8 cellular contexts compared by ENCODE assay signal in the genomic region with DNA sequence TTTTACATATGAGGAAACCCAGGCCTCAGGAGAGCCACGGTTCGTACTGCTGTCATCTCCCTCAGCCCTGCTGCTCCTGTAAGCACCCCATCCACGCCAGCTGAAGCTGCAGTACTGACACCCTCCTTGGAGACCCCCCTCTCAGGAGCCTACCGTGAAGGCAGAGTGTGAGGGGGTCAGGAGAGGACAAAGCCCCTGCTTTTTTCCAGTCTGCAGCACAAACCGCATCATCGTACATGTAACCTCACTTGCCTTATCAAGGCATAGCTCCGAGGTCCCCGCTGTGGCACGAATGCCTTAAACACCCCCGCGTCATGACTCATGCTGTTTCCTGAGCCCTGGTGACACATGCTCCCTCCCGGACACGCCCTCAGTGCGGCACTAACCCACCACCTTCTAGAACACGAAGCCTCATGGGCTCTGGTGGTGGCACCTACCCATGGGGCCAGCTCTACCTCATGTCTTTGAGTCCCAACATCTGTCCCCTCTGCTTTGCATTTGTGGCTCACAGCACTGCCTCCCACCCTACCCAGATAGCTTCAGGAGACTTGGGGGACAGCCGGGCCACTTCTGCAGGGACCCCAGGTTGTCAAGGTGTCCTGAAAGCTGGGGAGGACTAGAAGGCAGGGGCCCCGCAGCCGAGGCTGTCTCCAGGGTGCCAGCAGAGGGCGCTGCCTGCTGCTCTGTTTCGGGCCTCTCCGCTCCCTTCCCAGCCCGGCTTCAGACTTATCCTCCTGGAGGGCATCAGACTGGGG. TPM values are rescaled to one million over a fixed set of nuclear protein-coding genes. Genes with fewer than 3 reads are reported as not detected.
A peak's percentile ranks its signal among the peaks of the same experiment; 100 is the strongest.
DNase-seq lines count a peak whose midpoint lies in the region; ATAC-seq, FAIRE-seq and TF ChIP-seq lines count a peak whose summit lies in the region.

No MANE protein-coding gene starts in this region.

- H3K36me3 ChIP-seq in endothelial cell of umbilical vein (ENCODE audit: control insufficient read depth in 2 of 2, extremely low read depth in 1 of 2, insufficient read depth in 2 of 2, low read length in 2 of 2), result peaks cover 0 to 8% of the 10 kb centered on the region in 2 experiments

- H3K79me2 ChIP-seq in endothelial cell of umbilical vein (ENCODE audit: control insufficient read depth, insufficient read depth, low read length), result peaks cover 26% of the 10 kb centered on the region

- dilution Hi-C loops in endothelial cell of umbilical vein (cut with MboI; ENCODE audit: extremely low pct_ligation_motif_present, low sequenced_read_pairs), result no loop called here

- DNase-seq in AG20443 (ENCODE audit: low spot score), result peak; percentile 94
- peak; percentile 65 for DNase-seq in GOT3 (lab: John Stamatoyannopoulos, UW)
- peak; percentile 87 for DNase-seq in NOMO-1 treated with dmso at 0.1 percent for 144 hours (lab: John Stamatoyannopoulos, UW; ENCODE audit: unreplicated experiment)
- peak; percentile 78 to 88 (median 85) for DNase-seq in activated CD8-positive, alpha-beta memory T cell treated with anti-CD3 and anti-CD28 coated beads for 48 hours (ENCODE audit: low read depth in 2 of 3, low spot score in 2 of 3)
- DNase-seq in endothelial cell of umbilical vein (ENCODE audit: low read depth, low spot score), result peak; percentile 83
- peak; percentile 80 for DNase-seq in natural killer cell
- no peak for DNase-seq in GM19240 (ENCODE audit: insufficient read length, low spot score)

- peaks cover 26% of the 10 kb centered on the region for H3K4me1 ChIP-seq in endothelial cell of umbilical vein (ENCODE audit: control insufficient read depth, extremely low read depth, insufficient read depth, low read length)

- H3K9me1 ChIP-seq in endothelial cell of umbilical vein (replicated peaks; ENCODE audit: control insufficient read depth, extremely low read depth, insufficient read depth, low read length), result no peaks in the 10 kb centered on the region

- H3K4me2 ChIP-seq in endothelial cell of umbilical vein (ENCODE audit: insufficient read depth, low read length), result no peak overlapping the region

- TF ChIP-seq CTCF in endothelial cell of umbilical vein (IDR thresholded peaks at IDR 0.05; ENCODE audit: extremely low read depth in 1 of 2, insufficient read depth in 1 of 2, low read depth in 1 of 2, low read length in 2 of 2), result peak; percentile 55 to 93
- TF ChIP-seq CTCF in natural killer cell (IDR thresholded peaks at IDR 0.05), result peak; percentile 61

- peak overlapping the region; percentile 19 for H3K27ac ChIP-seq in endothelial cell of umbilical vein (ENCODE audit: insufficient read depth, low read depth, low read length)

- BruUV-seq in endothelial cell of umbilical vein (replicated peaks; lab: Mats Ljungman, UMichigan), result no TSS peak

- H3K27me3 Mint-ChIP-seq in natural killer cell (ENCODE audit: low read depth in 2 of 2), result no peaks in the 10 kb centered on the region
- no peaks in the 10 kb centered on the region for H3K27me3 Mint-ChIP-seq in stimulated activated memory B cell treated with anti-CD40 and anti-IgM and Interleukin-4, amounts not matched to agents 10 μg/mL and 1 μg/mL and 100 μg/mL, for 72 hours

- H4K20me1 ChIP-seq in endothelial cell of umbilical vein (replicated peaks; ENCODE audit: control insufficient read depth, extremely low read depth, insufficient read depth, low read length), result no peaks in the 10 kb centered on the region

- no peaks in the 10 kb centered on the region for H3K9me3 Mint-ChIP-seq in natural killer cell
- no peaks in the 10 kb centered on the region for H3K9me3 Mint-ChIP-seq in stimulated activated memory B cell treated with anti-CD40 and anti-IgM and Interleukin-4, amounts not matched to agents 10 μg/mL and 1 μg/mL and 100 μg/mL, for 72 hours

- no peaks in the 10 kb centered on the region for H3K9me3 ChIP-seq in endothelial cell of umbilical vein (replicated peaks; ENCODE audit: control insufficient read depth, insufficient read depth, low read length)

- peak overlapping the region; percentile 81 for H3K4me3 Mint-ChIP-seq in natural killer cell
- peak overlapping the region; percentile 73 for H3K4me3 Mint-ChIP-seq in stimulated activated memory B cell treated with anti-CD40 and anti-IgM and Interleukin-4, amounts not matched to agents 10 μg/mL and 1 μg/mL and 100 μg/mL, for 72 hours

- peak overlapping the region; percentile 86 to 96 for H3K27ac Mint-ChIP-seq in natural killer cell
- peak overlapping the region; percentile 88 for H3K27ac Mint-ChIP-seq in stimulated activated memory B cell treated with anti-CD40 and anti-IgM and Interleukin-4, amounts not matched to agents 10 μg/mL and 1 μg/mL and 100 μg/mL, for 72 hours

- peaks cover 72 to 90% of the 10 kb centered on the region in 2 donors for H3K4me1 Mint-ChIP-seq in natural killer cell
- H3K4me1 Mint-ChIP-seq in stimulated activated memory B cell treated with anti-CD40 and anti-IgM and Interleukin-4, amounts not matched to agents 10 μg/mL and 1 μg/mL and 100 μg/mL, for 72 hours, result peaks cover 91% of the 10 kb centered on the region

- ATAC-seq in natural killer cell, result peak; percentile 74 to 87 (median 79)
- ATAC-seq in stimulated activated memory B cell treated with anti-CD40 and anti-IgM and Interleukin-4, amounts not matched to agents 10 μg/mL and 1 μg/mL and 100 μg/mL, for 72 hours, result peak; percentile 70

- CTCF ChIA-PET in endothelial cell of umbilical vein (lab: Charles Lee), result interaction anchor here (0.8 to 4.3 kb wide), 24 partner anchors 9 to 249 kb away, joined by 3 to 120 read pairs (median 5); partner anchors contain the start of genes CD52, CEP85, UBXN11 and ZNF593

- peak; percentile 92 for FAIRE-seq in endothelial cell of umbilical vein (lab: Jason Lieb, UNC)

- H3K9ac ChIP-seq in endothelial cell of umbilical vein (replicated peaks; ENCODE audit: extremely low read depth, insufficient read depth, low read length), result no peak overlapping the region

- intact Hi-C loops in endothelial cell of umbilical vein (cut with micrococcal nuclease), result loop anchor here (1.0 to 2.0 kb wide), 3 partner anchors 37 to 133 kb away; no protein-coding TSS in a partner anchor
- intact Hi-C loops in natural killer cell (cut with micrococcal nuclease), result loop anchor here (2.0 kb wide), 2 partner anchors 36 to 106 kb away; no protein-coding TSS in a partner anchor

- peak; percentile 46 for TF ChIP-seq POLR2A in endothelial cell of umbilical vein (IDR thresholded peaks at IDR 0.05; ENCODE audit: low read depth, low read length)

- POLR2A ChIA-PET in endothelial cell of umbilical vein (lab: Charles Lee), result no interaction called here

- no peaks in the 10 kb centered on the region for H3K36me3 Mint-ChIP-seq in natural killer cell
- peaks cover 37% of the 10 kb centered on the region for H3K36me3 Mint-ChIP-seq in stimulated activated memory B cell treated with anti-CD40 and anti-IgM and Interleukin-4, amounts not matched to agents 10 μg/mL and 1 μg/mL and 100 μg/mL, for 72 hours

- H2AFZ ChIP-seq in endothelial cell of umbilical vein (ENCODE audit: low read depth, low read length), result no peak overlapping the region

- no peak overlapping the region for H3K4me3 ChIP-seq in endothelial cell of umbilical vein (replicated peaks in 1 of 3; ENCODE audit: insufficient read depth in 1 of 3, low read depth in 1 of 3, low read length in 3 of 3)

- H3K27me3 ChIP-seq in endothelial cell of umbilical vein (ENCODE audit: control insufficient read depth in 2 of 2, insufficient read depth in 2 of 2, low read length in 2 of 2), result no peaks in the 10 kb centered on the region

RNA-seq across cellular contexts. Expression of gene SH3BGRL3, which starts 4.9 kb away (rescaled TPM):
- total RNA-seq in endothelial cell of umbilical vein (337 and 344 TPM in 2 replicates), natural killer cell (100 to 1,000 TPM; 396 to 488 (median 437) TPM)
- 233 and 305 TPM in 2 replicates for polyA plus RNA-seq in endothelial cell of umbilical vein
- 221 and 254 TPM in 2 replicates for polyA plus RNA-seq in endothelial cell of umbilical vein (2011; cell fraction: cytosol; rRNA removed)
- polyA plus RNA-seq in endothelial cell of umbilical vein (2011; cell fraction: nucleus; rRNA removed), result 47.6 and 64.1 TPM in 2 replicates
- polyA plus RNA-seq in endothelial cell of umbilical vein (2012), result 544 and 560 TPM in 2 replicates
- polyA minus RNA-seq in endothelial cell of umbilical vein, result 249 and 275 TPM in 2 replicates
- 31.6 TPM for polyA minus RNA-seq in endothelial cell of umbilical vein (2011; cell fraction: cytosol; rRNA and poly(A)+ RNA removed)
- polyA minus RNA-seq in endothelial cell of umbilical vein (2011; cell fraction: nucleus; rRNA and poly(A)+ RNA removed), result 44.7 and 47.1 TPM in 2 replicates

RNA-seq across cellular contexts. Expression of gene UBXN11, which starts 21.7 kb away (rescaled TPM):
- 11.9 and 15.6 TPM in 2 replicates for total RNA-seq in endothelial cell of umbilical vein
- 14.6 and 14.8 TPM in 2 replicates for polyA plus RNA-seq in endothelial cell of umbilical vein
- 6.9 and 10.7 TPM in 2 replicates for polyA plus RNA-seq in endothelial cell of umbilical vein (2011; cell fraction: cytosol; rRNA removed)
- 87.9 and 92.8 TPM in 2 replicates for polyA plus RNA-seq in endothelial cell of umbilical vein (2011; cell fraction: nucleus; rRNA removed)
- 8.7 and 8.9 TPM in 2 replicates for polyA plus RNA-seq in endothelial cell of umbilical vein (2012)
- polyA minus RNA-seq in endothelial cell of umbilical vein, result 11.1 and 13.5 TPM in 2 replicates
- polyA minus RNA-seq in endothelial cell of umbilical vein (2011; cell fraction: cytosol; rRNA and poly(A)+ RNA removed), result 19.5 TPM
- polyA minus RNA-seq in endothelial cell of umbilical vein (2011; cell fraction: nucleus; rRNA and poly(A)+ RNA removed), result 10.3 and 17.6 TPM in 2 replicates
- 10 to 100 TPM; 22.7 to 32.0 (median 31.7) TPM for total RNA-seq in natural killer cell

RNA-seq across cellular contexts. Expression of gene CD52, which starts 33.0 kb away (rescaled TPM):
- total RNA-seq in endothelial cell of umbilical vein (not detected in 2 replicates), natural killer cell (100 to 1,000 TPM; 454 to 485 (median 482) TPM)
- not detected in 2 replicates for polyA plus RNA-seq in endothelial cell of umbilical vein
- polyA plus RNA-seq in endothelial cell of umbilical vein (2011; cell fraction: cytosol; rRNA removed), result not detected in 2 replicates
- not detected in 2 replicates for polyA plus RNA-seq in endothelial cell of umbilical vein (2011; cell fraction: nucleus; rRNA removed)
- not detected in 2 replicates for polyA plus RNA-seq in endothelial cell of umbilical vein (2012)
- 1.1 and 2.9 TPM in 2 replicates for polyA minus RNA-seq in endothelial cell of umbilical vein
- not detected for polyA minus RNA-seq in endothelial cell of umbilical vein (2011; cell fraction: cytosol; rRNA and poly(A)+ RNA removed)
- polyA minus RNA-seq in endothelial cell of umbilical vein (2011; cell fraction: nucleus; rRNA and poly(A)+ RNA removed), result not detected in 2 replicates

RNA-seq across cellular contexts. Expression of gene CEP85, which starts 50.8 kb away (rescaled TPM):
- 16.2 and 17.8 TPM in 2 replicates for total RNA-seq in endothelial cell of umbilical vein
- polyA plus RNA-seq in endothelial cell of umbilical vein, result 15.2 and 16.1 TPM in 2 replicates
- 12.9 and 13.8 TPM in 2 replicates for polyA plus RNA-seq in endothelial cell of umbilical vein (2011; cell fraction: cytosol; rRNA removed)
- 44.2 and 48.1 TPM in 2 replicates for polyA plus RNA-seq in endothelial cell of umbilical vein (2011; cell fraction: nucleus; rRNA removed)
- 11.9 and 13.3 TPM in 2 replicates for polyA plus RNA-seq in endothelial cell of umbilical vein (2012)
- 14.7 and 19.9 TPM in 2 replicates for polyA minus RNA-seq in endothelial cell of umbilical vein
- polyA minus RNA-seq in endothelial cell of umbilical vein (2011; cell fraction: cytosol; rRNA and poly(A)+ RNA removed), result 10.0 TPM
- polyA minus RNA-seq in endothelial cell of umbilical vein (2011; cell fraction: nucleus; rRNA and poly(A)+ RNA removed), result 10.2 and 17.8 TPM in 2 replicates
- 10 to 100 TPM; 13.0 to 20.4 (median 18.0) TPM for total RNA-seq in natural killer cell

Comparison
In these comparisons a context has a peak if more than half of its experiments do, and no peak if none do; other contexts are left out.
1. RNA of gene CD52, which starts 33.0 kb away (total RNA-seq): 454 to 485 TPM in natural killer cell; not detected in endothelial cell of umbilical vein; every median in the first group is over 100 times any median in the second.